In genomic region chr1:47972864-47973437, GRCh38 we compare ENCODE assay signal across 11 cellular contexts. TPM values are rescaled to one million over a fixed set of nuclear protein-coding genes. Genes with fewer than 3 reads are reported as not detected.
DNase-seq lines count a peak whose midpoint lies in the region; ATAC-seq and TF ChIP-seq lines count a peak whose summit lies in the region.
"Had no signal": no experiment of that assay in that cellular context is flagged by ENCODE, and none has a peak within 500 bp of the region (broad histone marks: within the 10 kb centered on the region; RNA-seq: fewer than 3 reads in every experiment).

No MANE protein-coding gene starts in this region.

- TF ChIP-seq EP300 in sigmoid colon (IDR thresholded peaks at IDR 0.05) = no peak

- H3F3A ChIP-seq in Loucy (ENCODE audit: low read depth) = no peaks in the 10 kb centered on the region

- no peaks in the 10 kb centered on the region for H3K9me3 ChIP-seq in Loucy (ENCODE audit: insufficient read depth, low read depth, low read length)
- H3K9me3 ChIP-seq in sigmoid colon = no peaks in the 10 kb centered on the region

- no peak overlapping the region for H3K9ac ChIP-seq in Loucy (ENCODE audit: low read depth, low read length, poor library complexity, severe bottlenecking)

- H3K4me2 ChIP-seq in Loucy (ENCODE audit: low read depth, low read length, poor library complexity, severe bottlenecking) = no peak overlapping the region

- intact Hi-C loops in sigmoid colon (cut with DNase I) = no loop called here

- H3K4me3 ChIP-seq in GM12865 (ENCODE audit: low read depth, low read length) = no peak overlapping the region
- H3K4me3 ChIP-seq in Loucy (ENCODE audit: low read length, poor library complexity, severe bottlenecking) = no peak overlapping the region
- H3K4me3 ChIP-seq in retinal pigment epithelial cell (ENCODE audit: low read length) = no peak overlapping the region
- H3K4me3 ChIP-seq in sigmoid colon = no peak overlapping the region

- no peaks in the 10 kb centered on the region for H3K27me3 Mint-ChIP-seq in endothelial cell (ENCODE audit: unreplicated experiment)

- no peak overlapping the region for H3K4me3 Mint-ChIP-seq in endothelial cell (ENCODE audit: unreplicated experiment)
- H3K4me3 Mint-ChIP-seq: activated B cell treated with CpG ODN at 0.5 μM for 24 hours; activated T-cell treated with anti-CD3 and anti-CD28 coated beads, Interleukin-2, amount 50 U/mL, for 24 hours; naive thymus-derived CD4-positive, alpha-beta T cell had no signal

- no peak for DNase-seq in GM12865 (ENCODE audit: low read depth)
- DNase-seq in endothelial cell (ENCODE audit: low spot score) = peak; percentile 48
- no peak for DNase-seq in retinal pigment epithelial cell (ENCODE audit: low read depth)
- no peak for DNase-seq in sigmoid colon
- DNase-seq in activated effector memory CD4-positive, alpha-beta T cell treated with anti-CD3 and anti-CD28 coated beads, Interleukin-2, amount 50 U/mL, for 16 hours = no peak
- DNase-seq: activated B cell treated with CpG ODN at 0.5 μM for 24 hours; activated T-cell treated with anti-CD3 and anti-CD28 coated beads, Interleukin-2, amount 50 U/mL, for 24 hours; naive thymus-derived CD4-positive, alpha-beta T cell had no signal

- no peaks in the 10 kb centered on the region for H3K9me3 Mint-ChIP-seq in endothelial cell (ENCODE audit: unreplicated experiment)
- H3K9me3 Mint-ChIP-seq: activated B cell treated with CpG ODN at 0.5 μM for 24 hours; activated T-cell treated with anti-CD3 and anti-CD28 coated beads, Interleukin-2, amount 50 U/mL, for 24 hours had no signal

- H3K36me3 Mint-ChIP-seq in endothelial cell (ENCODE audit: low read depth, unreplicated experiment) = no peaks in the 10 kb centered on the region
- H3K36me3 Mint-ChIP-seq: naive thymus-derived CD4-positive, alpha-beta T cell had no signal

- no peak for ATAC-seq in HG02610 (IDR thresholded peaks at IDR 0.05; ENCODE audit: unreplicated experiment)
- ATAC-seq: naive thymus-derived CD4-positive, alpha-beta T cell had no signal

- H3K4me1 Mint-ChIP-seq in endothelial cell (ENCODE audit: unreplicated experiment) = peaks cover 27% of the 10 kb centered on the region
- H3K4me1 Mint-ChIP-seq: activated B cell treated with CpG ODN at 0.5 μM for 24 hours had no signal

- H2AFZ ChIP-seq in Loucy (ENCODE audit: low read length) = no peak overlapping the region

- 88 to 91% methylated on average over 4 of the region's 4 CpGs for WGBS in sigmoid colon, 2 donors

- H4K20me1 ChIP-seq in Loucy (ENCODE audit: insufficient read depth, low read length, poor library complexity, severe bottlenecking) = no peaks in the 10 kb centered on the region

- no peaks in the 10 kb centered on the region for H3K79me2 ChIP-seq in Loucy (ENCODE audit: insufficient read depth, low read length)

- no peak overlapping the region for H3K27ac Mint-ChIP-seq in endothelial cell (ENCODE audit: unreplicated experiment)
- H3K27ac Mint-ChIP-seq: activated B cell treated with CpG ODN at 0.5 μM for 24 hours; activated T-cell treated with anti-CD3 and anti-CD28 coated beads, Interleukin-2, amount 50 U/mL, for 24 hours; naive thymus-derived CD4-positive, alpha-beta T cell had no signal

- H3K36me3 ChIP-seq in Loucy (ENCODE audit: insufficient read depth, low read length) (no peaks in the 10 kb centered on the region), sigmoid colon (no peaks in the 10 kb centered on the region)

- no peaks in the 10 kb centered on the region for H3K27me3 ChIP-seq in Loucy (ENCODE audit: insufficient read depth, low read length, poor library complexity, severe bottlenecking)
- no peaks in the 10 kb centered on the region for H3K27me3 ChIP-seq in sigmoid colon

- H3K4me1 ChIP-seq in Loucy (ENCODE audit: insufficient read depth, low read length, poor library complexity, severe bottlenecking) = no peaks in the 10 kb centered on the region
- H3K4me1 ChIP-seq in sigmoid colon = no peaks in the 10 kb centered on the region

- TF ChIP-seq CTCF in GM12865 (IDR thresholded peaks at IDR 0.05; ENCODE audit: insufficient read depth, low read depth, low read length, missing control alignments) = peak; percentile 24
- peak; percentile 69 for TF ChIP-seq CTCF in Loucy (conservative IDR thresholded peaks at IDR 0.05; ENCODE audit: low read length)
- peak; percentile 36 for TF ChIP-seq CTCF in endothelial cell (IDR thresholded peaks at IDR 0.05; ENCODE audit: unreplicated experiment)
- peak; percentile 50 for TF ChIP-seq CTCF in retinal pigment epithelial cell (conservative IDR thresholded peaks at IDR 0.05; ENCODE audit: low read depth, low read length)
- no peak for TF ChIP-seq CTCF in sigmoid colon (IDR thresholded peaks at IDR 0.05)

- TF ChIP-seq POLR2A in sigmoid colon (IDR thresholded peaks at IDR 0.05) = no peak

- no peak overlapping the region for H3K27ac ChIP-seq in sigmoid colon

- H3K9me2 ChIP-seq in Loucy (replicated peaks; ENCODE audit: low read depth, low read length) = no peaks in the 10 kb centered on the region

RNA-seq across cellular contexts. Expression of gene TRABD2B, which starts 24.2 kb away (rescaled TPM):
- 1.0 TPM for total RNA-seq in endothelial cell (ENCODE audit: unreplicated experiment)
- 1 to 10 TPM in 2 of 4 donors, under 1 TPM in 2; 0.66 to 1.4 (median 1.0) TPM for total RNA-seq in sigmoid colon
- polyA plus RNA-seq in sigmoid colon = 1 to 10 TPM in 1 of 3 donors, under 1 TPM in 1, not detected in 1; 0.63 to 1.8 TPM
- total RNA-seq: activated B cell treated with CpG ODN at 0.5 μM for 24 hours; naive thymus-derived CD4-positive, alpha-beta T cell; RPMI7951 had no signal
- polyA plus RNA-seq: naive thymus-derived CD4-positive, alpha-beta T cell had no signal

Comparison
In these comparisons a context has a peak if more than half of its experiments do, and no peak if none do; other contexts are left out.
1. CTCF ChIP-seq: peak in GM12865 (single experiment), Loucy (single experiment), endothelial cell (single experiment) and retinal pigment epithelial cell (single experiment); none in sigmoid colon (0 of 4).